In the genomic region with DNA sequence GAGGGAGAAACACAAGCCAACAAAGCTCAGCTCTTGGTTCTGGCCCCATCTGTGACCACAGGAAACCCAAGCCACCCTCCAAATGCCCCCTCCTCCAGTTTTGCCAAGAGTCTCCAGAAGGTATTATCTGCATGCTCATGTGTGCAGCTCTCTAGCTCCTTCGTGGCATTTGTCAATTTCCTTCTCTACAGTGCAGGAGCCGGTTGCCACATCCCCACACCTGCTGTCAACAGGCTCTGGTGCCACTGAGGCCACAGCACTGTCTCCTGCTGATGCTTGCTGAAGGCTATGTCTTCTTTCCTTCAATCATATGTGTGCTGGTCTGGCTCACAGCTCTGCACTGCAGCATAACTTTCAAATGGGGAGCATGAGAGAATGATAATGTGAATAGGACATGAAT, we compare ENCODE assay signal across 22 cellular contexts.
"Had no signal": no experiment of that assay in that cellular context is flagged by ENCODE, and none has a peak within 500 bp of the region (broad histone marks: within the 10 kb centered on the region; RNA-seq: fewer than 3 reads in every experiment).

No MANE protein-coding gene starts in this region.

- H3K9me3 Mint-ChIP-seq: activated CD4-positive, alpha-beta memory T cell treated with anti-CD3 and anti-CD28 coated beads for 36 hours; activated naive CD8-positive, alpha-beta T cell treated with anti-CD3 and anti-CD28 coated beads, Interleukin-2, amount 10 ng/mL, durations not matched to agents 7 days and 5 days; T-helper 1 cell treated with Interleukin-12 subunit alpha and Interleukin-12 subunit beta and Interleukin-4 antibody, amounts not matched to agents 30 μg/mL and 1 μg/mL, for 36 hours; WTC11 had no signal

- ATAC-seq: WTC11 had no signal

- DNase-seq: activated CD4-positive, alpha-beta memory T cell treated with anti-CD3 and anti-CD28 coated beads for 36 hours; activated CD4-positive, alpha-beta T cell treated with anti-CD3 and anti-CD28 coated beads for 48 hours; activated CD4-positive, CD25-positive, alpha-beta regulatory T cell treated with anti-CD3 and anti-CD28 coated beads, Interleukin-2, amount 50 U/mL, for 72 hours; activated CD8-positive, alpha-beta memory T cell treated with anti-CD3 and anti-CD28 coated beads for 24 hours; activated naive CD4-positive, alpha-beta T cell treated with anti-CD3 and anti-CD28 coated beads, Interleukin-2, amount 50 U/mL, for 16 hours; activated naive CD8-positive, alpha-beta T cell treated with anti-CD3 and anti-CD28 coated beads, Interleukin-2, amount 10 ng/mL, durations not matched to agents 7 days and 5 days; activated T-cell treated with anti-CD3 and anti-CD28 coated beads, Interleukin-2, amount 50 U/mL, for 48 hours; adrenal gland; anterior cingulate cortex; caudate nucleus; KG1; MV-4-11; NCI-H1105; NCI-H1436; NCI-H1694 treated with DMSO at 0.1 percent for 48 hours; NCI-H2081; NCI-H510A treated with DMSO at 0.1 percent for 48 hours; NCI-H69; PC-9; T-helper 9 cell had no signal

- H3K4me3 Mint-ChIP-seq: activated CD4-positive, alpha-beta memory T cell treated with anti-CD3 and anti-CD28 coated beads for 36 hours; activated naive CD8-positive, alpha-beta T cell treated with anti-CD3 and anti-CD28 coated beads, Interleukin-2, amount 10 ng/mL, durations not matched to agents 7 days and 5 days; T-helper 1 cell treated with Interleukin-12 subunit alpha and Interleukin-12 subunit beta and Interleukin-4 antibody, amounts not matched to agents 30 μg/mL and 1 μg/mL, for 36 hours; WTC11 had no signal

- H3K36me3 Mint-ChIP-seq: activated CD4-positive, alpha-beta memory T cell treated with anti-CD3 and anti-CD28 coated beads for 36 hours; activated naive CD8-positive, alpha-beta T cell treated with anti-CD3 and anti-CD28 coated beads, Interleukin-2, amount 10 ng/mL, durations not matched to agents 7 days and 5 days; WTC11 had no signal

- H3K27me3 Mint-ChIP-seq: activated CD4-positive, alpha-beta memory T cell treated with anti-CD3 and anti-CD28 coated beads for 36 hours had no signal

- H3K27ac Mint-ChIP-seq: activated naive CD8-positive, alpha-beta T cell treated with anti-CD3 and anti-CD28 coated beads, Interleukin-2, amount 10 ng/mL, durations not matched to agents 7 days and 5 days; T-helper 1 cell treated with Interleukin-12 subunit alpha and Interleukin-12 subunit beta and Interleukin-4 antibody, amounts not matched to agents 30 μg/mL and 1 μg/mL, for 36 hours; WTC11 had no signal

- H3K4me1 Mint-ChIP-seq: WTC11 had no signal
